8 cellular contexts compared by ENCODE assay signal in the genomic region with DNA sequence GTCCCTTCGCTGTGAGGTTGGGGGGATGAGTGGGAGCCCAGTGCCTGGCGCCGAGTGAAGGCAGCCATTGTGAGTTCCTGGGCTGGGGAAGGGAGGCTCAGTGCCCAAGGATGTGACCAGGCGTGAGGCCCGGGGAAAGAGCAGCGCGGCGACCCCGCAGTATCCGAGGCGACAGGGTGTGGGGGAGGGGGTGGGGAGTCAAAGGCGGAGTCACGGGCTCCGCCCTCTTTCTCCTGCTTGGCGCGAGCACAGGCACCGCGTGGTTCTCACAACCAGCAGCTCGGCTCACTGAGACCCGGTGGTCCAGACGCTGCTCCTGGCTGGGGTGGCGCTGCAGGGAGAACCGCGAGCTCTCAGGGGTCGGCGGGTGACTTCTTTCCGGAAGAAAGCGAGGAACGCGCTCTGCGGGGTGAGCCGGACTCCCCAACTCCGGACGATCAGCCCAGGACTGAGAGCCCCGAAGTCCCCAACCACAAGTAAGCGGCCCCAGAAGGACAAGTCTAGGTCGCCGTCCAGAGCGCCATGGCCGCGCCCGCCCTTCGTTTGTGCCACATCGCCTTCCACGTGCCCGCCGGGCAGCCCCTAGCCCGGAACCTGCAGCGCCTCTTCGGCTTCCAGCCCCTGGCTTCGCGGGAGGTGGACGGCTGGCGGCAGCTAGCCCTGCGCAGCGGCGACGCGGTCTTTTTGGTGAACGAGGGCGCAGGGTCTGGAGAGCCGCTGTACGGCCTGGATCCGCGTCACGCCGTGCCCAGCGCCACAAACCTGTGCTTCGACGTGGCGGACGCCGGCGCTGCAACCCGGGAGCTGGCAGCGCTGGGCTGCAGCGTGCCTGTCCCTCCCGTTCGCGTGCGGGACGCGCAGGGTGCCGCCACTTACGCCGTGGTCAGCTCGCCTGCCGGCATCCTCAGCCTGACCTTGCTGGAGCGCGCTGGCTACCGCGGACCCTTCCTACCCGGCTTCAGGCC. TPM values are rescaled to one million over a fixed set of nuclear protein-coding genes. Genes with fewer than 3 reads are reported as not detected.
DNase-seq lines count a peak whose midpoint lies in the region; ATAC-seq and TF ChIP-seq lines count a peak whose summit lies in the region.

A gene (plus strand): TSS at position 269 of the 965 bp plus-strand sequence. CDS start 254 bp downstream, at position 523.

- ATAC-seq in GM18868 (IDR thresholded peaks at IDR 0.05; ENCODE audit: unreplicated experiment) = peak; percentile 56
- peak; percentile 84 to 89 for ATAC-seq in lower lobe of right lung
- no peak for ATAC-seq in GM18870 (IDR thresholded peaks at IDR 0.05; ENCODE audit: unreplicated experiment)

- H3K9me3 ChIP-seq in A673 (ENCODE audit: low read depth, low read length, poor library complexity, severe bottlenecking) (no peaks in the 10 kb centered on the region), lower lobe of right lung (no peaks in the 10 kb centered on the region)

- H3K27me3 ChIP-seq in A673 (replicated peaks; ENCODE audit: insufficient read depth, low read depth, low read length, poor library complexity) = no peaks in the 10 kb centered on the region
- H3K27me3 ChIP-seq in lower lobe of right lung (ENCODE audit: low read depth) = no peaks in the 10 kb centered on the region

- no peaks in the 10 kb centered on the region for H3K36me3 ChIP-seq in A673 (ENCODE audit: insufficient read depth, low read length, poor library complexity, severe bottlenecking)
- H3K36me3 ChIP-seq in lower lobe of right lung = peaks cover 23% of the 10 kb centered on the region

- H3K4me1 ChIP-seq in A673 (ENCODE audit: insufficient read depth, low read length, poor library complexity, severe bottlenecking) (peaks cover 26% of the 10 kb centered on the region), lower lobe of right lung (peaks cover 9% of the 10 kb centered on the region)

- peak within 1 kb of the TSS; percentile 57 for H3K27ac ChIP-seq in A673 (ENCODE audit: low read depth, low read length, poor library complexity, severe bottlenecking)
- peak within 1 kb of the TSS; percentile 24 for H3K27ac ChIP-seq in lower lobe of right lung

- H3K4me3 ChIP-seq in A673 (ENCODE audit: low read depth, low read length, poor library complexity, severe bottlenecking) = peak within 1 kb of the TSS; percentile 33
- peak within 1 kb of the TSS; percentile 58 for H3K4me3 ChIP-seq in lower lobe of right lung

- CTCF ChIA-PET in A673 (lab: Charles Lee) = no interaction called here

- DNase-seq in A673 (ENCODE audit: low spot score) (peak; percentile 71), NCI-H2029 treated with DMSO at 0.1 percent for 48 hours (lab: John Stamatoyannopoulos, UW) (peak; percentile 73), ecto neural progenitor cell (ENCODE audit: low spot score) (peak; percentile 91), lower lobe of right lung (peak; percentile 69)
- DNase-seq in activated CD4-positive, alpha-beta T cell treated with anti-CD3 and anti-CD28 coated beads, Interleukin-2, amount 50 U/mL, for 24 hours (ENCODE audit: low read depth in 1 of 2, low spot score in 1 of 2) = peak; percentile 48 to 72
- DNase-seq in stimulated activated CD4-positive, alpha-beta T cell treated with anti-CD3 and anti-CD28 coated beads, TNF-alpha, amount 100 ng/mL, for 48 hours (ENCODE audit: low read depth in 3 of 3) = peak; percentile 46 to 73 (median 59)

- intact Hi-C loops in A673 (cut with micrococcal nuclease; ENCODE audit: unreplicated experiment) = no loop called here
- intact Hi-C loops in lower lobe of right lung (cut with DNase I) = no loop called here

- POLR2A ChIA-PET in A673 (lab: Charles Lee; ENCODE audit: low non-redundant PET) = no interaction called here

- no peak for TF ChIP-seq CTCF in A673 (conservative IDR thresholded peaks at IDR 0.05; ENCODE audit: low read depth, low read length)
- TF ChIP-seq CTCF in lower lobe of right lung (IDR thresholded peaks at IDR 0.05) = no peak

- BruUV-seq in A673 (replicated peaks; lab: Mats Ljungman, UMichigan) = no TSS peak

RNA-seq across cellular contexts. Expression of the gene that starts here (rescaled TPM):
- total RNA-seq in A673 (2021) = 7.3 and 7.8 TPM in 2 replicates
- total RNA-seq in lower lobe of right lung = not detected

Comparison
In these comparisons a context has a peak if more than half of its experiments do, and no peak if none do; other contexts are left out.
1. Peak in DNase-seq, ATAC-seq, H3K4me3 ChIP-seq and H3K27ac ChIP-seq in lower lobe of right lung; RNA of the gene not detected or under 1 TPM.